In the genomic region with DNA sequence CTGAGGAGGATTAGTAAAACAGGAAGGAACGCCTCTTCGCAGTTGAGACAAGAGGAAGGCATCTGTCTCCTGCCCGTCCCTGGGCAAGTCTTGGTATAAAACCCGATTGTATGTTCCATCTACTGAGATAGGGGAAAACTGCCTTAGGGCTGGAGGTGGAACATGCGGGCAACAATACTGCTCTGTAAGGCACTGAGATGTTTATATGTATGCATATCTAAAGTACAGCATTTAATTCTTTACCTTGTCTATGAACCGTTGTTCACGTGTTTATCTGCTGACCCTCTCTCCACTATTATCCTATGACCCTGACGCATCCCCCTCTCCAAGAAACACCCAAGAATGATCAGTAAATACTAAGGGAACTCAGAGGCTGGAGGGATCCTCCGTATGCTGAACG, we compare ENCODE assay signal across 8 cellular contexts. TPM values are rescaled to one million over a fixed set of nuclear protein-coding genes. Genes with fewer than 3 reads are reported as not detected.
A peak's percentile ranks its signal among the peaks of the same experiment; 100 is the strongest.
DNase-seq lines count a peak whose midpoint lies in the region; ATAC-seq and TF ChIP-seq lines count a peak whose summit lies in the region.

No MANE protein-coding gene starts in this region.

- no peak for DNase-seq in T-cell
- DNase-seq in foreskin keratinocyte: no peak
- no peak for DNase-seq in spleen
- no peak for DNase-seq in stimulated activated naive CD4-positive, alpha-beta T cell treated with Interleukin-2 at 50 U/mL for 16 hours (lab: John Stamatoyannopoulos, UW)
- DNase-seq in ACHN: no peak
- no peak for DNase-seq in NCI-H526 (lab: John Stamatoyannopoulos, UW)

- TF ChIP-seq POLR2A in spleen (IDR thresholded peaks at IDR 0.05): no peak

- no peak for TF ChIP-seq CTCF in foreskin keratinocyte (conservative IDR thresholded peaks at IDR 0.05)
- TF ChIP-seq CTCF in spleen (IDR thresholded peaks at IDR 0.05 in 8 of 11, conservative IDR thresholded peaks at IDR 0.05 in 3 of 11): no peak

- H3K4me1 ChIP-seq in HUES6 (ENCODE audit: control insufficient read depth, insufficient read depth, low read length) (peaks cover 16% of the 10 kb centered on the region), foreskin keratinocyte (no peaks in the 10 kb centered on the region), spleen (peaks cover 11 to 35% (median 23%) of the 10 kb centered on the region in 6 donors)

- POLR2A ChIA-PET in T-cell (lab: Charles Lee): interaction anchor here (0.6 to 1.0 kb wide), 3 partner anchors 17 to 448 kb away, joined by 3 to 7 read pairs (median 3); partner anchors contain the start of gene RPS16 (in 1 of the 2)

- H3K27ac ChIP-seq in HUES6 (ENCODE audit: low read depth, low read length) (no peak overlapping the region), foreskin keratinocyte (peak overlapping the region; percentile 86), spleen (peak overlapping the region in 6 of 8 donors; percentile 81 to 90 (median 84))

- H3K4me3 ChIP-seq in HUES6 (ENCODE audit: low read depth, low read length) (peak overlapping the region; percentile 95), spleen (peak overlapping the region in 6 of 8 donors; percentile 89 to 100 (median 96))

- H3K9me3 ChIP-seq in HUES6 (ENCODE audit: control insufficient read depth, insufficient read depth, low read depth, low read length): no peaks in the 10 kb centered on the region
- no peaks in the 10 kb centered on the region for H3K9me3 ChIP-seq in spleen

- H3K27me3 ChIP-seq in HUES6 (ENCODE audit: control insufficient read depth, insufficient read depth, low read length): no peaks in the 10 kb centered on the region
- H3K27me3 ChIP-seq in foreskin keratinocyte: no peaks in the 10 kb centered on the region
- no peaks in the 10 kb centered on the region for H3K27me3 ChIP-seq in spleen (replicated peaks in 1 of 7)

- no peak for ATAC-seq in T-cell (replicated peaks in 1 of 4)
- ATAC-seq in foreskin keratinocyte: no peak
- ATAC-seq in GM18519 (IDR thresholded peaks at IDR 0.05; ENCODE audit: low FRiP score, unreplicated experiment): no peak

- in situ Hi-C loops in ACHN (cut with HindIII; ENCODE audit: low pct_ligation_motif_present, low pct_unique_long_range_greater_than_20kb, low sequenced_read_pairs): no loop called here

- H3K36me3 ChIP-seq in HUES6 (ENCODE audit: control insufficient read depth, insufficient read depth, low read length): peaks cover 41% of the 10 kb centered on the region
- peaks cover 0 to 51% (median 27%) of the 10 kb centered on the region in 6 donors for H3K36me3 ChIP-seq in spleen

- H3K4me3 Mint-ChIP-seq in T-cell: peak overlapping the region; percentile 84 to 90 (median 88)

- H3K27ac Mint-ChIP-seq in T-cell: peak overlapping the region; percentile 94 to 96

- 29 to 53% (median 37%) methylated on average over 10 of the region's 10 CpGs for WGBS in spleen, 5 donors

- H3K4me1 Mint-ChIP-seq in T-cell: peaks cover 25 to 28% (median 26%) of the 10 kb centered on the region in 3 donors

- peaks cover 13% of the 10 kb centered on the region for H3K36me3 Mint-ChIP-seq in T-cell

- intact Hi-C loops in spleen (cut with DNase I; ENCODE audit: low total_unique reads): loop anchor here (5.0 kb wide), 1 partner anchor 52 kb away; the partner anchor contains the start of gene EID2B

- no peaks in the 10 kb centered on the region for H3K27me3 Mint-ChIP-seq in T-cell

- peak overlapping the region; percentile 24 for H3K9ac ChIP-seq in HUES6 (ENCODE audit: low read length)

- CTCF ChIA-PET in T-cell (lab: Charles Lee): interaction anchor here in 1 of 2 donors (1.0 to 1.2 kb wide), 3 partner anchors 11 to 89 kb away, joined by 3 to 7 read pairs (median 6); partner anchors contain the start of genes MED29 and PAF1

- H3K9me3 Mint-ChIP-seq in T-cell: no peaks in the 10 kb centered on the region

RNA-seq across cellular contexts. Expression of gene TIMM50, which starts 0.7 kb away (rescaled TPM):
- total RNA-seq in T-cell (10 to 100 TPM; 50.5 to 53.7 (median 53.0) TPM), foreskin keratinocyte (87.9 and 99.1 TPM in 2 replicates), spleen (10 to 100 TPM; 30.3 to 51.5 (median 41.8) TPM)
- polyA plus RNA-seq in foreskin keratinocyte (115 and 122 TPM in 2 replicates), spleen (10 to 100 TPM; 36.2 to 46.0 (median 40.7) TPM)

RNA-seq across cellular contexts. Expression of gene DLL3, which starts 18.8 kb away (rescaled TPM):
- total RNA-seq in T-cell (under 1 TPM in 2 of 5 donors, not detected in 3; 0.16 to 0.20 TPM), foreskin keratinocyte (1.7 and 2.0 TPM in 2 replicates), spleen (under 1 TPM in 2 of 7 donors, not detected in 5; 0.16 to 0.27 TPM)
- polyA plus RNA-seq in foreskin keratinocyte (2.8 and 3.0 TPM in 2 replicates), spleen (under 1 TPM; 0.52 to 0.68 (median 0.58) TPM)

RNA-seq across cellular contexts. Expression of gene SUPT5H, which starts 34.5 kb away (rescaled TPM):
- total RNA-seq in T-cell (100 to 1,000 TPM; 180 to 301 (median 194) TPM), foreskin keratinocyte (82.1 and 85.3 TPM in 2 replicates), spleen (100 to 1,000 TPM; 103 to 125 (median 108) TPM)
- polyA plus RNA-seq in foreskin keratinocyte (70.2 and 78.5 TPM in 2 replicates), spleen (100 to 1,000 TPM in 2 of 3 donors, 10 to 100 TPM in 1; 95.8 to 225 (median 198) TPM)

RNA-seq across cellular contexts. Expression of gene SELENOV, which starts 35.0 kb away (rescaled TPM):
- total RNA-seq in T-cell (not detected), foreskin keratinocyte (not detected in 2 replicates), spleen (not detected)
- polyA plus RNA-seq in foreskin keratinocyte (not detected in 2 replicates), spleen (not detected)

RNA-seq across cellular contexts. Expression of gene RPS16, which starts 44.2 kb away (rescaled TPM):
- total RNA-seq in T-cell: 1,000 to 10,000 TPM; 3,669 to 4,521 (median 4,268) TPM
- 178 and 323 TPM in 2 replicates for total RNA-seq in foreskin keratinocyte
- polyA plus RNA-seq in foreskin keratinocyte: 2,748 and 2,922 TPM in 2 replicates
- 1,000 to 10,000 TPM; 1,378 to 2,109 (median 1,598) TPM for total RNA-seq in spleen
- 1,000 to 10,000 TPM; 5,364 to 5,747 (median 5,635) TPM for polyA plus RNA-seq in spleen
